In genomic region chr6:56407883-56408282, GRCh38 we compare ENCODE assay signal across 25 cellular contexts.
"Had no signal": no experiment of that assay in that cellular context is flagged by ENCODE, and none has a peak within 500 bp of the region (broad histone marks: within the 10 kb centered on the region; RNA-seq: fewer than 3 reads in every experiment).

No MANE protein-coding gene starts in this region.

- H3K36me3 ChIP-seq: stomach, thoracic aorta, thyroid gland, tibial artery, tibial nerve, transverse colon, upper lobe of left lung, upper lobe of right lung, uterus, vagina had no signal

- ATAC-seq: stimulated activated effector memory CD8-positive, alpha-beta T cell treated with anti-CD3 and anti-CD28 coated beads, Interleukin-12 subunit alpha, Interleukin-12 subunit beta, amount 100 ng/mL, for 72 hours; stimulated activated memory B cell treated with anti-CD40 and anti-IgM and Interleukin-4, amounts not matched to agents 10 μg/mL and 1 μg/mL and 100 μg/mL, for 72 hours; stimulated activated naive B cell treated with anti-CD40 and anti-IgM and Interleukin-4, amounts not matched to agents 10 μg/mL and 1 μg/mL and 100 μg/mL, for 72 hours; stimulated activated naive CD8-positive, alpha-beta T cell treated with anti-CD3 and anti-CD28 coated beads, Interleukin-15, amount 100 ng/mL, for 72 hours; stimulated activated naive CD8-positive, alpha-beta T cell treated with anti-CD3 and anti-CD28 coated beads, Interleukin-15, Interleukin-2, amounts not matched to agents 100 U/mL and 50 U/mL, for 24 hours; upper lobe of right lung had no signal

- H3K9me3 ChIP-seq: stomach, testis, thoracic aorta, thyroid gland, tibial artery, tibial nerve, transverse colon, upper lobe of left lung, upper lobe of right lung, uterus, vagina had no signal

- H3K4me3 ChIP-seq: stomach, testis, thoracic aorta, thyroid gland, tibial artery, tibial nerve, transverse colon, upper lobe of left lung, upper lobe of right lung, uterus, vagina had no signal

- H3K27ac ChIP-seq: stomach, testis, thoracic aorta, thyroid gland, tibial artery, tibial nerve, transverse colon, upper lobe of left lung, upper lobe of right lung, uterus, vagina had no signal

- H3K4me1 ChIP-seq: testis, tibial nerve, upper lobe of left lung, vagina had no signal

- DNase-seq: stimulated activated CD4-positive, alpha-beta T cell treated with anti-CD3 and anti-CD28 coated beads, Interleukin-2, amount 100 ng/mL, for 48 hours; stimulated activated CD4-positive, alpha-beta T cell treated with anti-CD3 and anti-CD28 coated beads, Interleukin-4, amount 100 ng/mL, for 1 hour; stimulated activated CD4-positive, alpha-beta T cell treated with anti-CD3 and anti-CD28 coated beads, Interleukin-4, amount 100 ng/mL, for 24 hours; stimulated activated CD4-positive, alpha-beta T cell treated with anti-CD3 and anti-CD28 coated beads, Interleukin-4, amount 100 ng/mL, for 4 hours; stimulated activated CD8-positive, alpha-beta memory T cell treated with anti-CD3 and anti-CD28 coated beads, Interleukin-4, amount 100 ng/mL, for 48 hours; stimulated activated naive B cell treated with anti-CD40 and anti-IgM and Interleukin-4, amounts not matched to agents 10 μg/mL and 1 μg/mL and 100 μg/mL, for 72 hours; stimulated activated naive CD4-positive, alpha-beta T cell; stimulated activated naive CD4-positive, alpha-beta T cell treated with Interleukin-2 at 50 U/mL for 16 hours; stimulated activated naive CD8-positive, alpha-beta T cell treated with anti-CD3 and anti-CD28 coated beads, Interleukin-15, amount 100 ng/mL, for 72 hours; stimulated activated naive CD8-positive, alpha-beta T cell treated with anti-CD3 and anti-CD28 coated beads, Interleukin-15, Interleukin-2, amounts not matched to agents 100 U/mL and 50 U/mL, for 24 hours; stomach; substantia nigra; testis; thyroid gland; tibial artery; transverse colon; trophoblast cell; upper lobe of left lung; upper lobe of right lung; uterus had no signal

- H3K27me3 ChIP-seq: stomach, testis, thyroid gland, tibial artery, tibial nerve, transverse colon, upper lobe of left lung, upper lobe of right lung, uterus, vagina had no signal
